Comparison of ENCODE assay signal across 21 cellular contexts in the genomic region with DNA sequence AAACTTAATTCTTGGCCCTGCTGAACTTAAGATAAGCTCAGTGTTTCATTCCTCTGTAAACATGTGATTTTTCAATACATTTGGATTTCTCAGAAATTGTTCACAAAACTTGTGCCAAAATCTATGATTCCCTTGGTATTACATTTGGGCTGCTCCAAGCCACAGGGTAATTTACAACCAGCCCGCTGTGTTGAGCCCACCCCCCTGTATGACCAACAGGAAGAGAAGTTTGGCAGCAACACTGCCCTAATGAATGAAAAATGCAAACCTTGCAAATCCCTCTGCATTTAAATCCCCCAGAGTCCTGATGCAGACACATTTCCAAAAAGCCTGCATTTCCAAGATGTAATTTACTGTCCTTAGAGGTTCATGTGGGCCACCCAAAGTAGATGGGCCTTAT. TPM values are rescaled to one million over a fixed set of nuclear protein-coding genes. Genes with fewer than 3 reads are reported as not detected.
DNase-seq lines count a peak whose midpoint lies in the region; ATAC-seq and TF ChIP-seq lines count a peak whose summit lies in the region.
"Had no signal": no experiment of that assay in that cellular context is flagged by ENCODE, and none has a peak within 500 bp of the region (broad histone marks: within the 10 kb centered on the region; RNA-seq: fewer than 3 reads in every experiment).

No MANE protein-coding gene starts in this region.

- H3K9me3 ChIP-seq in MG63: no peaks in the 10 kb centered on the region
- H3K9me3 ChIP-seq in left lung: no peaks in the 10 kb centered on the region
- H3K9me3 ChIP-seq: thoracic aorta had no signal

- no peaks in the 10 kb centered on the region for H3K27me3 Mint-ChIP-seq in progenitor cell of endocrine pancreas

- no peaks in the 10 kb centered on the region for H3K4me1 Mint-ChIP-seq in progenitor cell of endocrine pancreas (ENCODE audit: low read depth)
- H3K4me1 Mint-ChIP-seq: CD4-positive, alpha-beta memory T cell had no signal

- no peak overlapping the region for H3K27ac Mint-ChIP-seq in progenitor cell of endocrine pancreas
- H3K27ac Mint-ChIP-seq: activated naive CD4-positive, alpha-beta T cell treated with anti-CD3 and anti-CD28 coated beads, Interleukin-2, amount 50 U/mL, for 72 hours; CD4-positive, alpha-beta memory T cell had no signal

- H3K9me3 Mint-ChIP-seq in progenitor cell of endocrine pancreas (ENCODE audit: low read depth): no peaks in the 10 kb centered on the region
- H3K9me3 Mint-ChIP-seq: activated naive CD4-positive, alpha-beta T cell treated with anti-CD3 and anti-CD28 coated beads, Interleukin-2, amount 50 U/mL, for 72 hours had no signal

- TF ChIP-seq CTCF in AG04449 (IDR thresholded peaks at IDR 0.05; ENCODE audit: insufficient read depth, low read length, missing control alignments) (no peak), choroid plexus epithelial cell (conservative IDR thresholded peaks at IDR 0.05; ENCODE audit: low read depth, low read length) (no peak), left lung (IDR thresholded peaks at IDR 0.05) (no peak), progenitor cell of endocrine pancreas (IDR thresholded peaks at IDR 0.05; ENCODE audit: unreplicated experiment) (no peak), RWPE1 (conservative IDR thresholded peaks at IDR 0.05; ENCODE audit: low read depth) (no peak)

- CTCF ChIA-PET in AG04449 (lab: Yijun Ruan, JAX): no interaction called here
- CTCF ChIA-PET in RWPE1 (lab: Yijun Ruan, JAX): interaction anchor here (0.5 kb wide), 1 partner anchor 84 kb away, joined by 3 read pairs; no protein-coding TSS in a partner anchor

- ATAC-seq in left lung (peak; percentile 54), HG02870 (IDR thresholded peaks at IDR 0.05; ENCODE audit: unreplicated experiment) (no peak), HG03097 (IDR thresholded peaks at IDR 0.05; ENCODE audit: low FRiP score, unreplicated experiment) (no peak)
- ATAC-seq: activated CD4-positive, CD25-positive, alpha-beta regulatory T cell treated with anti-CD3 and anti-CD28 coated beads, Interleukin-2, amount 50 U/mL, for 24 hours; activated naive CD4-positive, alpha-beta T cell treated with anti-CD3 and anti-CD28 coated beads, Interleukin-2, amount 50 U/mL, for 72 hours; esophagus mucosa; left lobe of liver had no signal

- intact Hi-C loops in left lung (cut with DNase I): no loop called here

- H3K36me3 ChIP-seq in MG63 (no peaks in the 10 kb centered on the region), left lung (no peaks in the 10 kb centered on the region)
- H3K36me3 ChIP-seq: cardiac muscle cell, thoracic aorta had no signal

- no peaks in the 10 kb centered on the region for H3K36me3 Mint-ChIP-seq in progenitor cell of endocrine pancreas (ENCODE audit: insufficient read depth)
- H3K36me3 Mint-ChIP-seq: activated naive CD4-positive, alpha-beta T cell treated with anti-CD3 and anti-CD28 coated beads, Interleukin-2, amount 50 U/mL, for 72 hours; CD4-positive, alpha-beta memory T cell had no signal

- DNase-seq in AG04449 (ENCODE audit: low read depth, low spot score) (peak; percentile 29), MG63 (peak; percentile 69), choroid plexus epithelial cell (ENCODE audit: low read depth) (peak; percentile 43), left lung (no peak), progenitor cell of endocrine pancreas (ENCODE audit: low spot score, unreplicated experiment) (no peak), RWPE1 (ENCODE audit: low spot score) (no peak)
- DNase-seq: CD4-positive, alpha-beta memory T cell; DMS79; GOT3; NCI-H1417; NCI-H748 treated with DMSO at 0.1 percent for 48 hours; PC-9; stimulated activated CD4-positive, alpha-beta T cell treated with anti-CD3 and anti-CD28 coated beads, Interleukin-15, amount 100 ng/mL, for 24 hours had no signal

- H3K4me3 Mint-ChIP-seq in progenitor cell of endocrine pancreas (ENCODE audit: low read depth): no peak overlapping the region
- H3K4me3 Mint-ChIP-seq: CD4-positive, alpha-beta memory T cell had no signal

- H3K27me3 ChIP-seq in MG63 (no peaks in the 10 kb centered on the region), left lung (no peaks in the 10 kb centered on the region)
- H3K27me3 ChIP-seq: cardiac muscle cell had no signal

- H3K4me1 ChIP-seq in left lung: peaks cover 0 to 2% of the 10 kb centered on the region in 2 donors

- H3K4me3 ChIP-seq in AG04449 (ENCODE audit: low read depth, low read length) (no peak overlapping the region), MG63 (no peak overlapping the region), choroid plexus epithelial cell (ENCODE audit: low read depth, low read length) (no peak overlapping the region), left lung (no peak overlapping the region)
- H3K4me3 ChIP-seq: cardiac muscle cell, PC-9 had no signal

- H3K27ac ChIP-seq in left lung (no peak overlapping the region), RWPE1 (no peak overlapping the region)
- H3K27ac ChIP-seq: cardiac muscle cell, PC-9, thoracic aorta had no signal

- POLR2A ChIA-PET in AG04449 (lab: Yijun Ruan, JAX) (no interaction called here), RWPE1 (lab: Yijun Ruan, JAX; ENCODE audit: low non-redundant PET) (no interaction called here)

RNA-seq across cellular contexts. Expression of a gene that starts 34.1 kb away (rescaled TPM):
- 1.2 and 3.4 TPM in 2 replicates for total RNA-seq in MG63 (2014; rRNA removed; shearing (Covaris generic); ENCODE audit: low replicate concordance)
- total RNA-seq in left lung (10 to 100 TPM; 43.5 to 54.1 TPM), progenitor cell of endocrine pancreas (33.5 and 34.3 TPM in 2 replicates)

Comparison
In these comparisons a context has a peak if more than half of its experiments do, and no peak if none do; other contexts are left out.
1. DNase-seq: peak in AG04449 (single experiment), MG63 (single experiment) and choroid plexus epithelial cell (single experiment); none in left lung (0 of 2), progenitor cell of endocrine pancreas (single experiment) and RWPE1 (single experiment).